In the genomic region with DNA sequence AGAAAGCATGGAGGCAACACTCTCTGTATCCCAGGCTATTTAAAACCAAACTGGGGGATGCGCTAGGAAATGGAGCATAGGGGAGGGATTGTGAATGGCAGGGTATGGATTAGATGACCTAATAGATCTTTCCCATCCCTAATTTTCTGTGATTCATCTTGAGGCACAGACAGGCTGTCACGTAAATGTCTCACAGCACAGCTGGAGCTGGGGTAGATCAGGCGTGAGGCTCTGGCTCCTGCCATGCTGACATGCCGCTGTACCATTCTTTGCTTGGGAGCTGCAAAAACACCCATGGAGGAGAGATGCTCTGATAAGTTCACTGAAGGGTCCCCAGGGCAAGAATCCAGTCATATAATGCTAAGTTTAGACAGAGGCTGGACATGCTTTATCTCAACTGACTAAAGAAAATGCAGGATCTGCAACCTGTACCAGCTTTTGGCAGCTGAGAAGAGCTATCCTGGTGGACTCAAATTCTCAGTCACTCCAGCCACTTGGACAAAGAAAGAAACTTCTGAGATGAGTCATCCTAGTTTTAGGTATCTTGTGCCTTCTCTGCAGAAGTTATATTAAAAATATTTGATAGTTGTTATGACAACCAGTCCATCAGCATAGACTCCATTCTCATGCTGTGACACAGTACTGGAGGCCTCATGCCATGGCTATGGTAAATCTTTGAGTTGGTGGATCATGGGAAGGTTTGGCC, we compare ENCODE assay signal across 12 cellular contexts.
DNase-seq lines count a peak whose midpoint lies in the region; ATAC-seq and TF ChIP-seq lines count a peak whose summit lies in the region.
"Had no signal": no experiment of that assay in that cellular context is flagged by ENCODE, and none has a peak within 500 bp of the region (broad histone marks: within the 10 kb centered on the region; RNA-seq: fewer than 3 reads in every experiment).

No MANE protein-coding gene starts in this region.

- H3K4me1 ChIP-seq in CD8-positive, alpha-beta T cell (ENCODE audit: insufficient read depth, low read length) = no peaks in the 10 kb centered on the region

- H3K36me3 Mint-ChIP-seq in CD8-positive, alpha-beta T cell = no peaks in the 10 kb centered on the region

- no peaks in the 10 kb centered on the region for H3K9me3 ChIP-seq in CD8-positive, alpha-beta T cell (ENCODE audit: low read length)
- H3K9me3 ChIP-seq: mucosa of descending colon had no signal

- intact Hi-C loops in CD8-positive, alpha-beta T cell (cut with DNase I, micrococcal nuclease) = no loop called here

- no peaks in the 10 kb centered on the region for H3K36me3 ChIP-seq in CD8-positive, alpha-beta T cell (ENCODE audit: insufficient read depth, low read length)

- H3K27ac Mint-ChIP-seq in CD8-positive, alpha-beta T cell = no peak overlapping the region
- H3K27ac Mint-ChIP-seq: activated CD4-positive, alpha-beta T cell treated with anti-CD3 and anti-CD28 coated beads, Interleukin-2, amount 10 ng/mL, durations not matched to agents 7 days and 5 days; activated naive CD8-positive, alpha-beta T cell treated with anti-CD3 and anti-CD28 coated beads, Interleukin-2, amount 50 U/mL, for 24 hours had no signal

- no peak for TF ChIP-seq CTCF in epithelial cell of esophagus (IDR thresholded peaks at IDR 0.05; ENCODE audit: insufficient read depth, low read depth, low read length, missing control alignments)
- TF ChIP-seq CTCF in CD8-positive, alpha-beta T cell (IDR thresholded peaks at IDR 0.05) = no peak

- POLR2A ChIA-PET in CD8-positive, alpha-beta T cell (lab: Charles Lee) = no interaction called here

- no peaks in the 10 kb centered on the region for H3K4me1 Mint-ChIP-seq in CD8-positive, alpha-beta T cell (ENCODE audit: low read depth)

- no peaks in the 10 kb centered on the region for H3K27me3 Mint-ChIP-seq in CD8-positive, alpha-beta T cell (ENCODE audit: low read depth)
- H3K27me3 Mint-ChIP-seq: activated CD4-positive, alpha-beta T cell treated with anti-CD3 and anti-CD28 coated beads, Interleukin-2, amount 10 ng/mL, durations not matched to agents 7 days and 5 days; activated naive CD8-positive, alpha-beta T cell treated with anti-CD3 and anti-CD28 coated beads, Interleukin-2, amount 50 U/mL, for 24 hours had no signal

- no peaks in the 10 kb centered on the region for H3K27me3 ChIP-seq in CD8-positive, alpha-beta T cell (ENCODE audit: insufficient read depth, low read length)

- H3K9me3 Mint-ChIP-seq in CD8-positive, alpha-beta T cell = no peaks in the 10 kb centered on the region
- H3K9me3 Mint-ChIP-seq: activated CD4-positive, alpha-beta T cell treated with anti-CD3 and anti-CD28 coated beads, Interleukin-2, amount 10 ng/mL, durations not matched to agents 7 days and 5 days; activated naive CD8-positive, alpha-beta T cell treated with anti-CD3 and anti-CD28 coated beads, Interleukin-2, amount 50 U/mL, for 24 hours had no signal

- H3K4me3 ChIP-seq in epithelial cell of esophagus (ENCODE audit: low read length) (no peak overlapping the region), skeletal muscle cell (ENCODE audit: low read depth, low read length) (peak overlapping the region; percentile 19)
- no peak overlapping the region for H3K4me3 ChIP-seq in CD8-positive, alpha-beta T cell (ENCODE audit: low read depth, low read length)
- H3K4me3 ChIP-seq: mucosa of descending colon had no signal

- CTCF ChIA-PET in CD8-positive, alpha-beta T cell (lab: Charles Lee) = no interaction called here

- no peak overlapping the region for H3K4me3 Mint-ChIP-seq in CD8-positive, alpha-beta T cell
- H3K4me3 Mint-ChIP-seq: activated CD4-positive, alpha-beta T cell treated with anti-CD3 and anti-CD28 coated beads, Interleukin-2, amount 10 ng/mL, durations not matched to agents 7 days and 5 days; activated naive CD8-positive, alpha-beta T cell treated with anti-CD3 and anti-CD28 coated beads, Interleukin-2, amount 50 U/mL, for 24 hours had no signal

- DNase-seq in GM04504 (ENCODE audit: low read depth) (peak; percentile 19), RKO (ENCODE audit: low spot score) (peak; percentile 17), epithelial cell of esophagus (ENCODE audit: low read depth) (peak; percentile 22), skeletal muscle cell (ENCODE audit: low read depth) (no peak), glomerular visceral epithelial cell (ENCODE audit: extremely low spot score) (no peak), occipital lobe (lab: John Stamatoyannopoulos, UW) (no peak)
- no peak for DNase-seq in CD8-positive, alpha-beta T cell
- DNase-seq: activated CD4-positive, alpha-beta T cell treated with anti-CD3 and anti-CD28 coated beads, Interleukin-2, amount 10 ng/mL, durations not matched to agents 7 days and 5 days; activated naive CD8-positive, alpha-beta T cell treated with anti-CD3 and anti-CD28 coated beads, Interleukin-2, amount 50 U/mL, for 24 hours; mucosa of descending colon; NCI-H2081 treated with DMSO at 0.1 percent for 48 hours; SHP77 had no signal

- no peak for ATAC-seq in CD8-positive, alpha-beta T cell
- ATAC-seq: activated naive CD8-positive, alpha-beta T cell treated with anti-CD3 and anti-CD28 coated beads, Interleukin-2, amount 50 U/mL, for 24 hours; mucosa of descending colon had no signal

- H3K27ac ChIP-seq in CD8-positive, alpha-beta T cell (ENCODE audit: low read depth, low read length) = no peak overlapping the region

Comparison
In these comparisons a context has a peak if more than half of its experiments do, and no peak if none do; other contexts are left out.
1. DNase-seq: peak in GM04504 (single experiment), RKO (single experiment) and epithelial cell of esophagus (single experiment); none in skeletal muscle cell (single experiment), glomerular visceral epithelial cell (single experiment), occipital lobe (single experiment) and CD8-positive, alpha-beta T cell (0 of 7).